In the genomic region with DNA sequence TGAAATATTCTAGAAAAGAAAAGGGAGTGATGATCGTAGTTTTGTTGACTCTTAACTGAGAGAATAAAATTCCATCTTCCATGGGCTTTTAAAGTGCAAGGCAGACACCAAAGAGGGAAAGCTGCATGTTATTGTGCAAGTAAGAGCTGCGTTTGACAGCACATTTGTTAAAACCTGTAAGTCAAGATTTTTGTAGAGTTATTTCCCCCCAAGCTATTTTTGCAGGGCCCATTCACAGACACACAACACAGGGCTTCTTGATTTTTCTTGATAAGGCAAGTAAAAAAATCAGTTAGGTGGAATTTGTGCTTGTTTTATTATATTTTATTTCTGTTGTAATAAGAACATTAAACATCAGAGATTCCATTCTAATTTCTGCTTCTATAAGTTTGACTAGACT, we compare ENCODE assay signal across 21 cellular contexts. TPM values are rescaled to one million over a fixed set of nuclear protein-coding genes. Genes with fewer than 3 reads are reported as not detected.
A peak's percentile ranks its signal among the peaks of the same experiment; 100 is the strongest.
DNase-seq lines count a peak whose midpoint lies in the region; ATAC-seq and TF ChIP-seq lines count a peak whose summit lies in the region.
"Had no signal": no experiment of that assay in that cellular context is flagged by ENCODE, and none has a peak within 500 bp of the region (broad histone marks: within the 10 kb centered on the region; RNA-seq: fewer than 3 reads in every experiment).

No MANE protein-coding gene starts in this region.

- H3K9me2 ChIP-seq in PC-9 (ENCODE audit: insufficient read depth) (no peaks in the 10 kb centered on the region), hepatocyte (replicated peaks; ENCODE audit: insufficient read depth) (no peaks in the 10 kb centered on the region)

- no peak overlapping the region for H3K9ac ChIP-seq in colonic mucosa (ENCODE audit: low read depth in 2 of 2, low read length in 2 of 2)

- CTCF ChIA-PET in Caco-2 (lab: Charles Lee), result no interaction called here
- CTCF ChIA-PET in PC-9 (lab: Charles Lee), result no interaction called here

- no peak for ATAC-seq in HG03159 (IDR thresholded peaks at IDR 0.05; ENCODE audit: unreplicated experiment)
- ATAC-seq: Panc1, Right ventricle myocardium inferior had no signal

- no peaks in the 10 kb centered on the region for H3K27me3 ChIP-seq in Caco-2 (replicated peaks; ENCODE audit: control insufficient read depth, insufficient read depth, low read length)
- H3K27me3 ChIP-seq in PC-9 (ENCODE audit: insufficient read depth, low read depth), result no peaks in the 10 kb centered on the region
- H3K27me3 ChIP-seq in hepatocyte, result no peaks in the 10 kb centered on the region
- H3K27me3 ChIP-seq in colonic mucosa, result no peaks in the 10 kb centered on the region
- H3K27me3 ChIP-seq: BE2C had no signal

- H3K4me2 ChIP-seq in PC-9 (peak overlapping the region; percentile 65), hepatocyte (no peak overlapping the region)

- H3K4me3 Mint-ChIP-seq in Caco-2 (ENCODE audit: unreplicated experiment) (peak overlapping the region; percentile 57), progenitor cell of endocrine pancreas (ENCODE audit: low read depth) (no peak overlapping the region)
- H3K4me3 Mint-ChIP-seq: CD4-positive, CD25-positive, alpha-beta regulatory T cell had no signal

- H3K9me3 Mint-ChIP-seq in Caco-2 (ENCODE audit: unreplicated experiment), result no peaks in the 10 kb centered on the region
- H3K9me3 Mint-ChIP-seq in progenitor cell of endocrine pancreas (ENCODE audit: low read depth), result no peaks in the 10 kb centered on the region
- H3K9me3 Mint-ChIP-seq: CD4-positive, CD25-positive, alpha-beta regulatory T cell had no signal

- H3K4me1 Mint-ChIP-seq in Caco-2 (ENCODE audit: low read depth, unreplicated experiment) (peaks cover 9% of the 10 kb centered on the region), progenitor cell of endocrine pancreas (ENCODE audit: low read depth) (peaks cover 3% of the 10 kb centered on the region)
- H3K4me1 Mint-ChIP-seq: CD4-positive, CD25-positive, alpha-beta regulatory T cell had no signal

- intact Hi-C loops in Caco-2 (cut with micrococcal nuclease; ENCODE audit: unreplicated experiment) (no loop called here), PC-9 (cut with micrococcal nuclease; ENCODE audit: unreplicated experiment) (loop anchor here (1.0 kb wide), 2 partner anchors 13 to 51 kb away; a partner anchor contains a TSS), colonic mucosa (cut with DNase I) (no loop called here)

- H3K4me3 ChIP-seq in Caco-2 (ENCODE audit: low read depth, low read length), result no peak overlapping the region
- peak overlapping the region; percentile 31; the same call in 1 of the 2 replicates for H3K4me3 ChIP-seq in PC-9
- H3K4me3 ChIP-seq in hepatocyte, result no peak overlapping the region
- H3K4me3 ChIP-seq in colonic mucosa, result no peak overlapping the region
- H3K4me3 ChIP-seq: SK-N-MC had no signal

- no peak overlapping the region for H2AFZ ChIP-seq in PC-9
- H2AFZ ChIP-seq in hepatocyte, result no peak overlapping the region

- H3K9me3 ChIP-seq in Caco-2 (no peaks in the 10 kb centered on the region), PC-9 (ENCODE audit: insufficient read depth, low read depth) (no peaks in the 10 kb centered on the region), hepatocyte (ENCODE audit: low read depth) (no peaks in the 10 kb centered on the region), colonic mucosa (no peaks in the 10 kb centered on the region)
- H3K9me3 ChIP-seq: BE2C had no signal

- TF ChIP-seq CTCF in Caco-2 (IDR thresholded peaks at IDR 0.05; ENCODE audit: insufficient read depth in 1 of 2, low read depth in 1 of 2, low read length in 1 of 2, severe bottlenecking in 1 of 2, unreplicated experiment in 1 of 2), result no peak
- TF ChIP-seq CTCF in PC-9 (conservative IDR thresholded peaks at IDR 0.05), result no peak
- no peak for TF ChIP-seq CTCF in hepatocyte (IDR thresholded peaks at IDR 0.05; ENCODE audit: poor library complexity)
- TF ChIP-seq CTCF in progenitor cell of endocrine pancreas (IDR thresholded peaks at IDR 0.05; ENCODE audit: unreplicated experiment), result no peak
- no peak for TF ChIP-seq CTCF in colonic mucosa (IDR thresholded peaks at IDR 0.05)

- H3K79me2 ChIP-seq in PC-9 (ENCODE audit: low read depth), result no peaks in the 10 kb centered on the region
- no peaks in the 10 kb centered on the region for H3K79me2 ChIP-seq in hepatocyte

- H3K27ac Mint-ChIP-seq in Caco-2 (ENCODE audit: unreplicated experiment) (peak overlapping the region; percentile 87), progenitor cell of endocrine pancreas (peak overlapping the region; percentile 49)
- H3K27ac Mint-ChIP-seq: CD4-positive, CD25-positive, alpha-beta regulatory T cell had no signal

- WGBS in hepatocyte (ENCODE audit: low lambda C conversion rate, missing lambda C conversion rate), result 57% methylated on average over 2 of the region's 2 CpGs

- H3F3A ChIP-seq in PC-9 (ENCODE audit: insufficient read depth, low read depth), result peaks cover 9% of the 10 kb centered on the region; the same call in 1 of the 2 replicates

- no peaks in the 10 kb centered on the region for H3K36me3 ChIP-seq in Caco-2 (ENCODE audit: control insufficient read depth, insufficient read depth, low read length)
- H3K36me3 ChIP-seq in PC-9 (ENCODE audit: low read depth), result no peaks in the 10 kb centered on the region
- H3K36me3 ChIP-seq in hepatocyte (replicated peaks; ENCODE audit: insufficient read depth, low read depth), result no peaks in the 10 kb centered on the region
- H3K36me3 ChIP-seq in colonic mucosa, result no peaks in the 10 kb centered on the region
- H3K36me3 ChIP-seq: BE2C had no signal

- H4K20me1 ChIP-seq in PC-9 (ENCODE audit: insufficient read depth) (no peaks in the 10 kb centered on the region), hepatocyte (ENCODE audit: insufficient read depth, poor library complexity, severe bottlenecking) (no peaks in the 10 kb centered on the region)

- H3K4me1 ChIP-seq in Caco-2 (peaks cover 19% of the 10 kb centered on the region), PC-9 (replicated peaks; ENCODE audit: insufficient read depth) (peaks cover 9% of the 10 kb centered on the region), hepatocyte (ENCODE audit: insufficient read depth) (no peaks in the 10 kb centered on the region), colonic mucosa (no peaks in the 10 kb centered on the region)
- H3K4me1 ChIP-seq: BE2C had no signal

- POLR2A ChIA-PET in Caco-2 (lab: Charles Lee) (no interaction called here), PC-9 (lab: Charles Lee; ENCODE audit: unreplicated experiment) (no interaction called here)

- no peaks in the 10 kb centered on the region for H3K27me3 Mint-ChIP-seq in Caco-2 (ENCODE audit: insufficient read depth, unreplicated experiment)
- peaks cover 6% of the 10 kb centered on the region for H3K27me3 Mint-ChIP-seq in progenitor cell of endocrine pancreas

- BruUV-seq in Caco-2 (replicated peaks; lab: Mats Ljungman, UMichigan) (no TSS peak), PC-9 (replicated peaks; lab: Mats Ljungman, UMichigan) (no TSS peak)

- H3K27ac ChIP-seq in PC-9 (peak overlapping the region; percentile 65), hepatocyte (peak overlapping the region; percentile 37), colonic mucosa (no peak overlapping the region)
- H3K27ac ChIP-seq: SK-N-MC had no signal

- DNase-seq in Caco-2 (peak; percentile 44 to 59), PC-9 (peak; percentile 41 to 92), hepatocyte (ENCODE audit: low spot score) (peak; percentile 22), progenitor cell of endocrine pancreas (ENCODE audit: low spot score, unreplicated experiment) (no peak), NCI-H345 (lab: John Stamatoyannopoulos, UW) (no peak), colonic mucosa (no peak)
- DNase-seq: BE2C; CD4-positive, CD25-positive, alpha-beta regulatory T cell; DMS153; KG1; MV-4-11; NCI-H1417; NCI-H187 treated with DMSO at 0.1 percent for 48 hours; NCI-H226; NCI-H524 treated with DMSO at 0.1 percent for 48 hours had no signal

- H3K36me3 Mint-ChIP-seq in Caco-2 (ENCODE audit: insufficient read depth, unreplicated experiment), result no peaks in the 10 kb centered on the region
- no peaks in the 10 kb centered on the region for H3K36me3 Mint-ChIP-seq in progenitor cell of endocrine pancreas (ENCODE audit: insufficient read depth)
- H3K36me3 Mint-ChIP-seq: CD4-positive, CD25-positive, alpha-beta regulatory T cell had no signal

RNA-seq across cellular contexts. Expression of a gene that starts 13.8 kb away (rescaled TPM):
- total RNA-seq in Caco-2 (2022), result 0.23 TPM in 1 of 2 replicates, not detected in the other
- total RNA-seq in PC-9 (2021), result 2.9 and 3.2 TPM in 2 replicates
- total RNA-seq in hepatocyte, result 0.08 and 0.20 TPM in 2 replicates
- 0.38 TPM in 1 of 2 replicates, not detected in the other for polyA plus RNA-seq in hepatocyte
- 1.2 and 1.5 TPM in 2 replicates for total RNA-seq in progenitor cell of endocrine pancreas
- total RNA-seq in colonic mucosa, result under 1 TPM in 1 of 2 donors, not detected in 1; 0.20 TPM
- total RNA-seq: CD4-positive, CD25-positive, alpha-beta regulatory T cell; H1; HT-29 had no signal
- polyA plus RNA-seq: CD4-positive, CD25-positive, alpha-beta regulatory T cell; H1 had no signal

RNA-seq across cellular contexts. Expression of a gene that starts 51.2 kb away (rescaled TPM):
- 12.3 and 12.7 TPM in 2 replicates for total RNA-seq in Caco-2 (2022)
- 6.7 and 9.3 TPM in 2 replicates for total RNA-seq in PC-9 (2021)
- 26.2 and 28.3 TPM in 2 replicates for total RNA-seq in hepatocyte
- 20.1 and 30.3 TPM in 2 replicates for polyA plus RNA-seq in hepatocyte
- 14.1 and 15.0 TPM in 2 replicates for total RNA-seq in progenitor cell of endocrine pancreas
- total RNA-seq in colonic mucosa, result 10 to 100 TPM; 38.0 to 55.3 TPM

Comparison
In these comparisons a context has a peak if more than half of its experiments do, and no peak if none do; other contexts are left out.
1. DNase-seq: peak in Caco-2 (2 of 2), PC-9 (2 of 2) and hepatocyte (single experiment); none in progenitor cell of endocrine pancreas (single experiment), NCI-H345 (single experiment) and colonic mucosa (single experiment).